In the genomic region with DNA sequence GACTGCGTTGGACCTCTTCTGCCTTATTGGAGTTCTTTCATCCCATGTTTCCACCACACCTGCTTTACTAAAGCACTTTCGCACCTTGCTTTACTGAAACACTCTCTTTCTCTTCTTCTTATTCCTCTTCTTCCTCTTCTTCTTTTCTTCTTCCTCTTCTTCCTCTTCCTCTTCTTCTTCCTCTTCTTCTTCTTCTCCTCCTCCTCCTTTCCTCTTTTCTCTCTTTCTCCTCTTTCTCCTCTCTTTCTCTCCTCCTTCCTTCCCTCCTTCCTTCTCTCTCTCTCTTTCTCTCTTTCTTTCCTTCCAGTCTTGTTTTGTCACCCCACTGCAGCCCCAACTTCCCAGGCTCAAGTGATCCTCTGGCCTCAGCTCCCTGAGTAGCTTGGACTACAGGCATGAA, we compare ENCODE assay signal across 24 cellular contexts.
"Had no signal": no experiment of that assay in that cellular context is flagged by ENCODE, and none has a peak within 500 bp of the region (broad histone marks: within the 10 kb centered on the region; RNA-seq: fewer than 3 reads in every experiment).

No MANE protein-coding gene starts in this region.

- H3K9me3 Mint-ChIP-seq: dendritic cell treated with granulocyte-macrophage colony-stimulating factor and Interleukin-4, amounts not matched to agents 40 ng/mL and 50 ng/mL, for 4 days; effector memory CD8-positive, alpha-beta T cell; endodermal cell; mesothelial cell of epicardium; naive thymus-derived CD8-positive, alpha-beta T cell had no signal

- H3K4me3 ChIP-seq: esophagus squamous epithelium, gastrocnemius medialis, heart right ventricle, left lung, lower lobe of right lung, mucosa of descending colon had no signal

- DNase-seq: cortex of kidney; effector CD8-positive, alpha-beta T cell; effector memory CD8-positive, alpha-beta T cell; endodermal cell; erythroblast; esophagus squamous epithelium; foreskin fibroblast; foreskin melanocyte; gastrocnemius medialis; glutamatergic neuron; head of caudate nucleus; heart right ventricle; hippocampal formation; left cardiac atrium; left lung; left ventricle myocardium superior; lower lobe of right lung; mesenchymal stem cell; mucosa of descending colon; naive B cell; naive thymus-derived CD8-positive, alpha-beta T cell had no signal

- H3K9me3 ChIP-seq: esophagus squamous epithelium, gastrocnemius medialis, heart right ventricle, left lung, lower lobe of right lung, mucosa of descending colon had no signal

- H3K27ac ChIP-seq: epithelial cell of prostate, esophagus squamous epithelium, gastrocnemius medialis, heart right ventricle, left lung, lower lobe of right lung had no signal

- H3K27ac Mint-ChIP-seq: dendritic cell treated with granulocyte-macrophage colony-stimulating factor and Interleukin-4, amounts not matched to agents 40 ng/mL and 50 ng/mL, for 4 days; effector memory CD8-positive, alpha-beta T cell; endodermal cell; mesothelial cell of epicardium had no signal

- H3K36me3 ChIP-seq: esophagus squamous epithelium, gastrocnemius medialis, heart right ventricle, left lung, lower lobe of right lung had no signal

- H3K36me3 Mint-ChIP-seq: mesothelial cell of epicardium, naive B cell had no signal

- H3K4me3 Mint-ChIP-seq: dendritic cell treated with granulocyte-macrophage colony-stimulating factor and Interleukin-4, amounts not matched to agents 40 ng/mL and 50 ng/mL, for 4 days; effector memory CD8-positive, alpha-beta T cell; endodermal cell; mesothelial cell of epicardium; naive B cell; naive thymus-derived CD8-positive, alpha-beta T cell had no signal
